28 cellular contexts compared by ENCODE assay signal in genomic region chrX:30679369-30679768, GRCh38. TPM values are rescaled to one million over a fixed set of nuclear protein-coding genes. Genes with fewer than 3 reads are reported as not detected.
DNase-seq lines count a peak whose midpoint lies in the region; ATAC-seq, FAIRE-seq and TF ChIP-seq lines count a peak whose summit lies in the region.
"Had no signal": no experiment of that assay in that cellular context is flagged by ENCODE, and none has a peak within 500 bp of the region (broad histone marks: within the 10 kb centered on the region; RNA-seq: fewer than 3 reads in every experiment).

No MANE protein-coding gene starts in this region.

- BruUV-seq in HepG2 (replicated peaks; lab: Mats Ljungman, UMichigan), result no TSS peak

- intact Hi-C loops in HepG2 (cut with micrococcal nuclease; ENCODE audit: unreplicated experiment) (no loop called here), Right ventricle myocardium inferior (cut with DNase I) (no loop called here)

- H3K4me1 Mint-ChIP-seq in T-helper 2 cell treated with Interferon-gamma antibody and Interleukin-4, amounts not matched to agents 5 μg/mL and 100 μg/mL, for 36 hours (ENCODE audit: low read depth), result peaks cover 12% of the 10 kb centered on the region
- H3K4me1 Mint-ChIP-seq in nephron, result no peaks in the 10 kb centered on the region
- H3K4me1 Mint-ChIP-seq: CD14-positive monocyte; CD8-positive, alpha-beta memory T cell had no signal

- peak in 1 of 2 experiments; percentile 80; a peak in 1 of 4 replicates for TF ChIP-seq EP300 in HepG2 (IDR thresholded peaks at IDR 0.05; ENCODE audit: low read depth in 2 of 2, low read length in 2 of 2)
- no peak for TF ChIP-seq EP300 in HepG2 (CRISPR knock-in tag; IDR thresholded peaks at IDR 0.05; ENCODE audit: borderline replicate concordance)

- H2AFZ ChIP-seq in HepG2 (ENCODE audit: low read length), result no peak overlapping the region
- H2AFZ ChIP-seq: GM23248, PC-9 had no signal

- no peaks in the 10 kb centered on the region for H3K79me2 ChIP-seq in HepG2 (ENCODE audit: insufficient read depth, low read length)

- no peak overlapping the region for H3K4me3 Mint-ChIP-seq in T-helper 2 cell treated with Interferon-gamma antibody and Interleukin-4, amounts not matched to agents 5 μg/mL and 100 μg/mL, for 36 hours
- H3K4me3 Mint-ChIP-seq in nephron, result no peak overlapping the region
- H3K4me3 Mint-ChIP-seq: CD14-positive monocyte; CD8-positive, alpha-beta memory T cell; H9; IgD-negative memory B cell had no signal

- TF ChIP-seq CTCF in HepG2 (CRISPR knock-in tag; IDR thresholded peaks at IDR 0.05), result no peak
- no peak for TF ChIP-seq CTCF in nephron (IDR thresholded peaks at IDR 0.05; ENCODE audit: unreplicated experiment in 3 of 3)

- POLR2A ChIA-PET in HepG2 (lab: Yijun Ruan, JAX), result interaction anchor here (0.9 to 4.7 kb wide), 8 partner anchors 10 to 52 kb away, joined by 3 to 19 read pairs (median 6); partner anchors contain the start of gene GK

- peak; percentile 63 for FAIRE-seq in HepG2 (lab: Jason Lieb, UNC)
- FAIRE-seq: GM12892 had no signal

- H3K4me3 ChIP-seq in HepG2 (replicated peaks in 1 of 3; ENCODE audit: insufficient read depth in 1 of 3, low read depth in 2 of 3, low read length in 3 of 3), result no peak overlapping the region
- H3K4me3 ChIP-seq: GM23248, PC-9, SJSA1 had no signal

- no peaks in the 10 kb centered on the region for H3K27me3 ChIP-seq in HepG2 (ENCODE audit: control insufficient read depth in 1 of 2, insufficient read depth in 2 of 2, low read length in 2 of 2)
- H3K27me3 ChIP-seq: BE2C, SJSA1 had no signal

- in situ Hi-C loops in HepG2 (cut with HindIII; ENCODE audit: extremely low pct_ligation_motif_present, low pct_unique_long_range_greater_than_20kb), result no loop called here

- WGBS in HepG2 (ENCODE audit: low lambda C conversion rate), result 8% methylated on average over 6 of the region's 6 CpGs

- peaks cover 3 to 17% of the 10 kb centered on the region in 2 experiments; a peak in 1 of 5 replicates for H3K36me3 ChIP-seq in HepG2 (replicated peaks in 1 of 2; ENCODE audit: control insufficient read depth in 1 of 2, insufficient read depth in 2 of 2, low read length in 2 of 2)
- H3K36me3 ChIP-seq: BE2C, SJSA1 had no signal

- TF ChIP-seq POLR2A in HepG2 (IDR thresholded peaks at IDR 0.05; ENCODE audit: insufficient read depth in 1 of 2, low read depth in 2 of 2, low read length in 2 of 2), result no peak

- peaks cover 73% of the 10 kb centered on the region for H3K4me1 ChIP-seq in HepG2 (ENCODE audit: insufficient read depth, low read length)
- H3K4me1 ChIP-seq: BE2C, SJSA1 had no signal

- H3K4me2 ChIP-seq in HepG2 (ENCODE audit: low read depth, low read length), result 0 out of 2 replicates have a peak overlapping the region, but pooled peaks have one; percentile 42
- H3K4me2 ChIP-seq: KMS-11, PC-9 had no signal

- 0 out of 2 replicates have a peak overlapping the region, but pooled peaks have one; percentile 2 for H3K9ac ChIP-seq in HepG2 (ENCODE audit: insufficient read depth, low read depth, low read length)
- H3K9ac ChIP-seq: GM23248, KMS-11 had no signal

- H3K36me3 Mint-ChIP-seq in T-helper 2 cell treated with Interferon-gamma antibody and Interleukin-4, amounts not matched to agents 5 μg/mL and 100 μg/mL, for 36 hours (ENCODE audit: low read depth), result peaks cover 36% of the 10 kb centered on the region
- peaks cover 20% of the 10 kb centered on the region for H3K36me3 Mint-ChIP-seq in nephron (ENCODE audit: low read depth)

- CTCF ChIA-PET in HepG2 (lab: Yijun Ruan, JAX; ENCODE audit: low intra/inter-chr PET ratio, low total read pairs), result no interaction called here

- ATAC-seq in HepG2 (peak; percentile 80), Right ventricle myocardium inferior (no peak), HG02588 (IDR thresholded peaks at IDR 0.05; ENCODE audit: unreplicated experiment) (no peak), HG03565 (IDR thresholded peaks at IDR 0.05; ENCODE audit: unreplicated experiment) (no peak)

- H3K9me3 ChIP-seq in HepG2 (ENCODE audit: low read length), result no peaks in the 10 kb centered on the region
- H3K9me3 ChIP-seq: BE2C, SJSA1 had no signal

- no peaks in the 10 kb centered on the region for H4K20me1 ChIP-seq in HepG2 (ENCODE audit: insufficient read depth, low read length)

- DNase-seq in T-helper 2 cell treated with Interferon-gamma antibody and Interleukin-4, amounts not matched to agents 5 μg/mL and 100 μg/mL, for 36 hours (ENCODE audit: low spot score), result no peak
- DNase-seq in T-helper 2 cell, result no peak
- peak; percentile 79 for DNase-seq in HepG2 (ENCODE audit: low spot score)
- DNase-seq in Right ventricle myocardium inferior (ENCODE audit: missing footprints), result no peak
- DNase-seq: ACHN; BE2C; Calu3; CD8-positive, alpha-beta memory T cell; DND-41; GM23248; H9; MM.1S; NCI-H1417; NCI-H1694 treated with DMSO at 0.1 percent for 48 hours; NCI-H2081; NCI-H2227 treated with DMSO at 0.1 percent for 48 hours; NCI-H526 treated with DMSO at 0.1 percent for 48 hours; PC-9; Right ventricle myocardium superior had no signal

- H3K27ac ChIP-seq in HepG2 (ENCODE audit: extremely low read length, insufficient read depth, low read length), result peak overlapping the region; percentile 81
- H3K27ac ChIP-seq: 22Rv1, GM23248, KMS-11, PC-9, SJSA1 had no signal

- H3K27me3 Mint-ChIP-seq in T-helper 2 cell treated with Interferon-gamma antibody and Interleukin-4, amounts not matched to agents 5 μg/mL and 100 μg/mL, for 36 hours (ENCODE audit: low read depth), result no peaks in the 10 kb centered on the region
- no peaks in the 10 kb centered on the region for H3K27me3 Mint-ChIP-seq in nephron (ENCODE audit: low read depth)
- H3K27me3 Mint-ChIP-seq: CD8-positive, alpha-beta memory T cell had no signal

- no peak for TF ChIP-seq RAD21 in HepG2 (CRISPR knock-in tag; IDR thresholded peaks at IDR 0.05)

- H3K27ac Mint-ChIP-seq in T-helper 2 cell treated with Interferon-gamma antibody and Interleukin-4, amounts not matched to agents 5 μg/mL and 100 μg/mL, for 36 hours, result peak overlapping the region; percentile 20
- peak overlapping the region; percentile 6 to 59 (median 52) for H3K27ac Mint-ChIP-seq in nephron
- H3K27ac Mint-ChIP-seq: CD8-positive, alpha-beta memory T cell; H9; IgD-negative memory B cell had no signal

- H3K9me3 Mint-ChIP-seq in T-helper 2 cell treated with Interferon-gamma antibody and Interleukin-4, amounts not matched to agents 5 μg/mL and 100 μg/mL, for 36 hours, result no peaks in the 10 kb centered on the region
- H3K9me3 Mint-ChIP-seq in nephron, result no peaks in the 10 kb centered on the region
- H3K9me3 Mint-ChIP-seq: CD8-positive, alpha-beta memory T cell; IgD-negative memory B cell had no signal

TF ChIP-seq in HepG2, 621 proteins besides CTCF, POLR2A, EP300 and RAD21 (continues in another document):
- TF ChIP-seq IKZF4 (CRISPR knock-in tag; IDR thresholded peaks at IDR 0.05; ENCODE audit: borderline replicate concordance, low read depth, not compliant biosample characterization) (no peak), ATF4 (CRISPR knock-in tag; IDR thresholded peaks at IDR 0.05) (0 out of 4 replicates have a peak, but pooled peaks of 1 of the 2 experiments have one; percentile 15)

RNA-seq across cellular contexts. Expression of gene GK, which starts 26.1 kb away (rescaled TPM):
- total RNA-seq in HepG2 (2016; rRNA removed; fragmentation: Illumina TruSeq; extraction: Trizol) (64.2 and 91.1 TPM in 2 replicates), Right ventricle myocardium inferior (10.2 TPM)
- 8.4 and 10.9 TPM in 2 replicates for total RNA-seq in HepG2 (2016; cell fraction: cytosol; rRNA removed; fragmentation: Illumina TruSeq; extraction: Trizol; ENCODE audit: low read depth)
- total RNA-seq in HepG2 (2016; cell fraction: insoluble cytoplasmic fraction; rRNA removed; fragmentation: Illumina TruSeq; extraction: Trizol), result 66.0 and 90.6 TPM in 2 replicates
- total RNA-seq in HepG2 (2016; cell fraction: membrane; rRNA removed; fragmentation: Illumina TruSeq; extraction: Trizol), result 16.0 and 19.5 TPM in 2 replicates
- 61.7 and 67.1 TPM in 2 replicates for total RNA-seq in HepG2 (2016; cell fraction: nucleus; rRNA removed; fragmentation: Illumina TruSeq; extraction: Trizol)
- 265 and 274 TPM in 2 replicates for polyA plus RNA-seq in HepG2 (2011; rRNA removed)
- 91.6 and 146 TPM in 2 replicates for polyA plus RNA-seq in HepG2 (2011; cell fraction: cytosol; rRNA removed)
- polyA plus RNA-seq in HepG2 (2011; cell fraction: nucleus; rRNA removed), result 267 and 310 TPM in 2 replicates
- polyA plus RNA-seq in HepG2 (2012), result 133 and 173 TPM in 2 replicates
- 4.9 and 5.5 TPM in 2 replicates for polyA plus RNA-seq in HepG2 (2016; cell fraction: cytosol; fragmentation: Illumina TruSeq; extraction: Trizol; ENCODE audit: low read depth)
- polyA plus RNA-seq in HepG2 (2016; cell fraction: insoluble cytoplasmic fraction; fragmentation: Illumina TruSeq; extraction: Trizol; ENCODE audit: low read depth), result 71.8 and 74.5 TPM in 2 replicates
- 8.3 and 9.0 TPM in 2 replicates for polyA plus RNA-seq in HepG2 (2016; cell fraction: membrane; fragmentation: Illumina TruSeq; extraction: Trizol; ENCODE audit: low read depth)
- polyA plus RNA-seq in HepG2 (2016; cell fraction: nucleus; fragmentation: Illumina TruSeq; extraction: Trizol; ENCODE audit: insufficient read depth, low read depth), result 71.3 and 81.0 TPM in 2 replicates
- 11.6 and 131 TPM in 2 replicates for polyA minus RNA-seq in HepG2 (2011; rRNA and poly(A)+ RNA removed; ENCODE audit: low replicate concordance)
- polyA minus RNA-seq in HepG2 (2011; cell fraction: cytosol; rRNA and poly(A)+ RNA removed), result 129 and 164 TPM in 2 replicates
- 724 and 744 TPM in 2 replicates for polyA minus RNA-seq in HepG2 (2011; cell fraction: nucleus; rRNA and poly(A)+ RNA removed)
